In the genomic region with DNA sequence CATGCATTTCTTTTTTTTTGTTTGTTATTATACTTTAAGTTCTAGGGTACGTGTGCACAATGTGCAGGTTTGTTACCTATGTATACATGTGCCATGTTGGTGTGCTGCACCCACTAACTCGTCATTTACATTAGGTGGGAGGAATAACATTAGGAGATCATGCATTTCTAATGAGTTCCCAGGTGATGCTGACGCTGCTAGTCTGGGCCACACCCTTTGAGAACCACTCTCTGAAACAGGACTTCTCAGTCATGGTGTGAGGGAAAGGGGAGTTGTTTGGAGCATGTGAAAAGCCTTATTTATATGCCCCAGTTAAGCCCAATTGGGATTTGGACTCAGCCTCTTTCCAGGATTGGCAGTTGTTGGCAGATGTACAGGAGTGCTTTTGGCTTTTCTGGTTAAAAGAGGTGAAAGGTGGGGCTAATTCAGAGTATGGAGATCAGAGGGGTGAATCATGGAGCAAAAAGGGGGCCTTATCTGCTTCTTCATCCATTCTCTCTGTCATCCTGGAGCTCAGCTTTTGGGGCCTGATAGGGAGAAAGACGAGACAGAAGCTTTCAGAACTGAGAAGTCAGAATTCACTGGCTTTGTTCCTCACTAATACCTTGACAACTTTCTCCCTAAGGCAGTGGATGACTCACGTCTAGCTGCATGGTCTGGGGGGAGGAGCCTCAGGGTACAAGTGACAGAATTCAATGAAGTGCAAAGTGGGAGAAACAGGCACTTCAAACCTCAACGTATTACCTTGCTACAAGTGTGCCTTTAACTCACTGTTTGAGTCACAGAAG, we compare ENCODE assay signal across 10 cellular contexts.
DNase-seq lines count a peak whose midpoint lies in the region; ATAC-seq, FAIRE-seq and TF ChIP-seq lines count a peak whose summit lies in the region.
"Had no signal": no experiment of that assay in that cellular context is flagged by ENCODE, and none has a peak within 500 bp of the region (broad histone marks: within the 10 kb centered on the region; RNA-seq: fewer than 3 reads in every experiment).

No MANE protein-coding gene starts in this region.

- H3K4me1 ChIP-seq in H9 (ENCODE audit: insufficient read depth, low read length), result no peaks in the 10 kb centered on the region
- H3K4me1 ChIP-seq in lung (ENCODE audit: control insufficient read depth in 2 of 2, insufficient read depth in 2 of 2, low read length in 2 of 2), result no peaks in the 10 kb centered on the region

- no peak overlapping the region for H2AK5ac ChIP-seq in H9 (ENCODE audit: insufficient read length, low read length)

- H3K14ac ChIP-seq in H9 (ENCODE audit: insufficient read depth, low read length), result no peak overlapping the region

- no peak overlapping the region for H3K23ac ChIP-seq in H9 (ENCODE audit: insufficient read length, low read depth, low read length)

- H3K27ac ChIP-seq in H9 (ENCODE audit: insufficient read length, low read depth, low read length) (no peak overlapping the region), lung (ENCODE audit: low read depth in 1 of 2, low read length in 1 of 2) (no peak overlapping the region)

- no peak overlapping the region for H2BK5ac ChIP-seq in H9 (ENCODE audit: insufficient read length, low read length)

- H3K79me2 ChIP-seq in H9 (ENCODE audit: insufficient read depth, low read length), result no peaks in the 10 kb centered on the region

- H3K27me3 Mint-ChIP-seq in H9 (ENCODE audit: low read depth), result no peaks in the 10 kb centered on the region; the same call in 1 of the 2 replicates

- H3K79me1 ChIP-seq in H9 (ENCODE audit: insufficient read depth, low read depth, low read length, poor library complexity, severe bottlenecking), result no peaks in the 10 kb centered on the region

- FAIRE-seq in RCC 7860 (lab: Jason Lieb, UNC), result no peak

- H2BK20ac ChIP-seq in H9 (ENCODE audit: low read depth, low read length, poor library complexity, severe bottlenecking), result no peak overlapping the region

- no peak overlapping the region for H2AFZ ChIP-seq in H9 (ENCODE audit: low read length)

- H3K27me3 ChIP-seq in H9 (ENCODE audit: insufficient read depth, low read length) (no peaks in the 10 kb centered on the region), lung (ENCODE audit: control insufficient read depth, insufficient read depth) (no peaks in the 10 kb centered on the region)

- no peaks in the 10 kb centered on the region for H3K36me3 ChIP-seq in lung (ENCODE audit: control insufficient read depth in 2 of 2, insufficient read depth in 2 of 2, low read length in 2 of 2)

- no peaks in the 10 kb centered on the region for H3K9me3 Mint-ChIP-seq in H9

- H3K4me3 Mint-ChIP-seq in H9, result no peak overlapping the region

- no peak overlapping the region for H4K91ac ChIP-seq in H9 (ENCODE audit: insufficient read length, low read depth, low read length)

- H3K4me3 ChIP-seq in GM12864 (ENCODE audit: low read depth, low read length) (no peak overlapping the region), lung (no peak overlapping the region)

- H3K18ac ChIP-seq in H9 (ENCODE audit: insufficient read length, low read depth, low read length), result no peak overlapping the region

- H3K27ac Mint-ChIP-seq in H9, result peak overlapping the region in 1 of 3 experiments; percentile 58; a peak in 3 of 7 replicates

- H3K9ac ChIP-seq in H9 (ENCODE audit: extremely low read depth, insufficient read length, low read length), result no peak overlapping the region

- H2BK15ac ChIP-seq in H9 (ENCODE audit: low read depth, low read length), result no peak overlapping the region

- no peak for TF ChIP-seq CTCF in GM12864 (IDR thresholded peaks at IDR 0.05; ENCODE audit: low read depth, low read length, missing control alignments)
- TF ChIP-seq CTCF in H9 (conservative IDR thresholded peaks at IDR 0.05), result no peak
- TF ChIP-seq CTCF in lung (IDR thresholded peaks at IDR 0.05; ENCODE audit: control extremely low read depth, extremely low read depth), result no peak

- no peak overlapping the region for H4K8ac ChIP-seq in H9 (replicated peaks; ENCODE audit: insufficient read length, low read depth, low read length)

- no peak overlapping the region for H3T11ph ChIP-seq in H9 (ENCODE audit: low read length)

- no peak overlapping the region for H3K4me2 ChIP-seq in H9 (ENCODE audit: insufficient read depth, insufficient read length, low read length)

- DNase-seq in GM12864 (ENCODE audit: low read depth) (peak; percentile 18), H9 (peak; percentile 41), RPMI8226 (peak; percentile 12), lung (ENCODE audit: low spot score) (no peak), Kasumi-1 (lab: John Stamatoyannopoulos, UW) (no peak), DMS 273 treated with DMSO at 0.1 percent for 48 hours (lab: John Stamatoyannopoulos, UW) (no peak), RCC 7860 (ENCODE audit: low spot score) (no peak), NOMO-1 (lab: John Stamatoyannopoulos, UW; ENCODE audit: unreplicated experiment in 2 of 2) (no peak)
- DNase-seq: glutamatergic neuron, NCI-H2081 treated with DMSO at 0.1 percent for 48 hours had no signal

- no peaks in the 10 kb centered on the region for H4K20me1 ChIP-seq in H9 (ENCODE audit: control insufficient read depth, insufficient read depth, insufficient read length)

- H2BK12ac ChIP-seq in H9 (ENCODE audit: insufficient read length, low read depth, low read length), result no peak overlapping the region

- no CpG with 5 or more reads among the region's 6 CpGs for WGBS in H9 (ENCODE audit: extremely low coverage, insufficient read length, low lambda C conversion rate)
- WGBS in lung, 2 donors, result 57 to 77% methylated on average over 6 of the region's 6 CpGs

- H3K56ac ChIP-seq in H9 (ENCODE audit: insufficient read length, low read depth, low read length), result no peak overlapping the region

- peaks cover 20 to 22% of the 10 kb centered on the region in 2 experiments for H3K4me1 Mint-ChIP-seq in H9

- no peak overlapping the region for H3K4ac ChIP-seq in H9 (ENCODE audit: low read depth, low read length)

- no peaks in the 10 kb centered on the region for H3K36me3 Mint-ChIP-seq in H9 (ENCODE audit: insufficient read depth in 1 of 3, low read depth in 3 of 3)

- no peaks in the 10 kb centered on the region for H3K23me2 ChIP-seq in H9 (ENCODE audit: insufficient read length, low read depth, low read length, poor library complexity, severe bottlenecking)

- ATAC-seq in lung (ENCODE audit: insufficient read depth, low FRiP score), result peak; percentile 73

- H4K5ac ChIP-seq in H9 (ENCODE audit: insufficient read length, low read depth, low read length), result no peak overlapping the region

- H2BK120ac ChIP-seq in H9 (ENCODE audit: low read depth, low read length, poor library complexity, severe bottlenecking), result no peak overlapping the region

- H3K9me3 ChIP-seq in H9 (ENCODE audit: control insufficient read depth, low read depth, low read length), result no peaks in the 10 kb centered on the region
- no peaks in the 10 kb centered on the region for H3K9me3 ChIP-seq in lung (ENCODE audit: control insufficient read depth in 2 of 2, insufficient read depth in 1 of 2, low read length in 1 of 2)

Comparison
In these comparisons a context has a peak if more than half of its experiments do, and no peak if none do; other contexts are left out.
1. DNase-seq: peak in GM12864 (single experiment), H9 (single experiment) and RPMI8226 (single experiment); none in lung (single experiment), Kasumi-1 (0 of 2), DMS 273 treated with DMSO at 0.1 percent for 48 hours (single experiment), RCC 7860 (single experiment) and NOMO-1 (0 of 2).